In genomic region chrX:102720237-102721168, GRCh38 we compare ENCODE assay signal across 8 cellular contexts. TPM values are rescaled to one million over a fixed set of nuclear protein-coding genes. Genes with fewer than 3 reads are reported as not detected.
DNase-seq lines count a peak whose midpoint lies in the region; ATAC-seq and TF ChIP-seq lines count a peak whose summit lies in the region.

TSS of gene GPRASP3 (plus strand) at chrX:102720743. CDS start at chrX:102748996, 28,253 bp downstream.

- peak within 1 kb of the TSS in 47 of 59 donors; percentile 12 to 80 (median 59) for H3K27ac ChIP-seq in dorsolateral prefrontal cortex
- H3K27ac ChIP-seq in lower lobe of right lung: no peak within 1 kb of the TSS

- H3K4me1 ChIP-seq in lower lobe of right lung: no peaks in the 10 kb centered on the region

- H3K27me3 ChIP-seq in dorsolateral prefrontal cortex (peaks cover 0 to 40% (median 3%) of the 10 kb centered on the region in 45 donors), lower lobe of right lung (ENCODE audit: low read depth) (no peaks in the 10 kb centered on the region)

- H3K9me3 Mint-ChIP-seq in activated CD4-positive, alpha-beta memory T cell treated with anti-CD3 and anti-CD28 coated beads, Interleukin-2, amount 10 ng/mL, durations not matched to agents 7 days and 5 days: no peaks in the 10 kb centered on the region

- H3K27me3 Mint-ChIP-seq in activated CD4-positive, alpha-beta memory T cell treated with anti-CD3 and anti-CD28 coated beads, Interleukin-2, amount 10 ng/mL, durations not matched to agents 7 days and 5 days: no peaks in the 10 kb centered on the region

- peak within 1 kb of the TSS; percentile 50 for H3K27ac Mint-ChIP-seq in activated CD4-positive, alpha-beta memory T cell treated with anti-CD3 and anti-CD28 coated beads, Interleukin-2, amount 10 ng/mL, durations not matched to agents 7 days and 5 days

- DNase-seq in GM04503 (ENCODE audit: low read depth) (peak; percentile 21), NCI-H2107 treated with DMSO at 0.1 percent for 48 hours (lab: John Stamatoyannopoulos, UW; ENCODE audit: unreplicated experiment) (peak; percentile 69), dorsolateral prefrontal cortex (peak; percentile 83 to 94 (median 88)), lower lobe of right lung (peak; percentile 86)
- peak; percentile 77 for DNase-seq in activated CD4-positive, alpha-beta memory T cell treated with anti-CD3 and anti-CD28 coated beads, Interleukin-2, amount 10 ng/mL, durations not matched to agents 7 days and 5 days
- DNase-seq in stimulated activated CD4-positive, alpha-beta T cell treated with anti-CD3 and anti-CD28 coated beads, TNF-alpha, amount 100 ng/mL, for 4 hours (ENCODE audit: low read depth in 3 of 3): peak; percentile 27 to 51 (median 46)

- CTCF ChIA-PET in activated CD4-positive, alpha-beta memory T cell treated with anti-CD3 and anti-CD28 coated beads, Interleukin-2, amount 10 ng/mL, durations not matched to agents 7 days and 5 days (lab: Charles Lee): no interaction called here

- no peaks in the 10 kb centered on the region for H3K9me3 ChIP-seq in lower lobe of right lung

- H3K36me3 ChIP-seq in lower lobe of right lung: no peaks in the 10 kb centered on the region

- H3K36me3 Mint-ChIP-seq in activated CD4-positive, alpha-beta memory T cell treated with anti-CD3 and anti-CD28 coated beads, Interleukin-2, amount 10 ng/mL, durations not matched to agents 7 days and 5 days (ENCODE audit: low read depth): no peaks in the 10 kb centered on the region

- POLR2A ChIA-PET in activated CD4-positive, alpha-beta memory T cell treated with anti-CD3 and anti-CD28 coated beads, Interleukin-2, amount 10 ng/mL, durations not matched to agents 7 days and 5 days (lab: Charles Lee): interaction anchor here (1.0 kb wide), 1 partner anchor 25 kb away, joined by 3 read pairs; no protein-coding TSS in a partner anchor

- TF ChIP-seq CTCF in dorsolateral prefrontal cortex (IDR thresholded peaks at IDR 0.05 in 54 of 56, conservative IDR thresholded peaks at IDR 0.05 in 2 of 56; ENCODE audit: low read depth in 1 of 56, partially characterized antibody in 56 of 56) (peak in 4 of 56 donors; percentile 11 to 26 (median 22)), lower lobe of right lung (IDR thresholded peaks at IDR 0.05) (no peak)

- intact Hi-C loops in dorsolateral prefrontal cortex (cut with DNase I): no loop called here
- intact Hi-C loops in lower lobe of right lung (cut with DNase I): no loop called here

- ATAC-seq in HG02642 (IDR thresholded peaks at IDR 0.05; ENCODE audit: poor library complexity, unreplicated experiment) (peak; percentile 100), lower lobe of right lung (peak; percentile 93 to 96), HG02970 (IDR thresholded peaks at IDR 0.05; ENCODE audit: low FRiP score, unreplicated experiment) (no peak)

- H3K4me3 ChIP-seq in dorsolateral prefrontal cortex (peak within 1 kb of the TSS; percentile 29 to 78 (median 59)), lower lobe of right lung (peak within 1 kb of the TSS; percentile 60)

- H3K4me3 Mint-ChIP-seq in activated CD4-positive, alpha-beta memory T cell treated with anti-CD3 and anti-CD28 coated beads, Interleukin-2, amount 10 ng/mL, durations not matched to agents 7 days and 5 days: peak within 1 kb of the TSS; percentile 76

- peaks cover 12% of the 10 kb centered on the region for H3K4me1 Mint-ChIP-seq in activated CD4-positive, alpha-beta memory T cell treated with anti-CD3 and anti-CD28 coated beads, Interleukin-2, amount 10 ng/mL, durations not matched to agents 7 days and 5 days

RNA-seq across cellular contexts. Expression of gene GPRASP3, which starts in this region (rescaled TPM):
- total RNA-seq in activated CD4-positive, alpha-beta memory T cell treated with anti-CD3 and anti-CD28 coated beads, Interleukin-2, amount 10 ng/mL, durations not matched to agents 7 days and 5 days: 1 to 10 TPM; 1.6 to 2.0 TPM
- total RNA-seq in dorsolateral prefrontal cortex (10 to 100 TPM; 15.2 to 70.6 (median 45.4) TPM), lower lobe of right lung (4.5 TPM)

Comparison
In these comparisons a context has a peak if more than half of its experiments do, and no peak if none do; other contexts are left out.
1. DNase-seq: peak in every context shown above with its lines; median percentile 88 in dorsolateral prefrontal cortex; 86 in lower lobe of right lung; 77 in activated CD4-positive, alpha-beta memory T cell treated with anti-CD3 and anti-CD28 coated beads, Interleukin-2, amount 10 ng/mL, durations not matched to agents 7 days and 5 days; 69 in NCI-H2107 treated with DMSO at 0.1 percent for 48 hours; 46 in stimulated activated CD4-positive, alpha-beta T cell treated with anti-CD3 and anti-CD28 coated beads, TNF-alpha, amount 100 ng/mL, for 4 hours; 21 in GM04503.